In the genomic region with DNA sequence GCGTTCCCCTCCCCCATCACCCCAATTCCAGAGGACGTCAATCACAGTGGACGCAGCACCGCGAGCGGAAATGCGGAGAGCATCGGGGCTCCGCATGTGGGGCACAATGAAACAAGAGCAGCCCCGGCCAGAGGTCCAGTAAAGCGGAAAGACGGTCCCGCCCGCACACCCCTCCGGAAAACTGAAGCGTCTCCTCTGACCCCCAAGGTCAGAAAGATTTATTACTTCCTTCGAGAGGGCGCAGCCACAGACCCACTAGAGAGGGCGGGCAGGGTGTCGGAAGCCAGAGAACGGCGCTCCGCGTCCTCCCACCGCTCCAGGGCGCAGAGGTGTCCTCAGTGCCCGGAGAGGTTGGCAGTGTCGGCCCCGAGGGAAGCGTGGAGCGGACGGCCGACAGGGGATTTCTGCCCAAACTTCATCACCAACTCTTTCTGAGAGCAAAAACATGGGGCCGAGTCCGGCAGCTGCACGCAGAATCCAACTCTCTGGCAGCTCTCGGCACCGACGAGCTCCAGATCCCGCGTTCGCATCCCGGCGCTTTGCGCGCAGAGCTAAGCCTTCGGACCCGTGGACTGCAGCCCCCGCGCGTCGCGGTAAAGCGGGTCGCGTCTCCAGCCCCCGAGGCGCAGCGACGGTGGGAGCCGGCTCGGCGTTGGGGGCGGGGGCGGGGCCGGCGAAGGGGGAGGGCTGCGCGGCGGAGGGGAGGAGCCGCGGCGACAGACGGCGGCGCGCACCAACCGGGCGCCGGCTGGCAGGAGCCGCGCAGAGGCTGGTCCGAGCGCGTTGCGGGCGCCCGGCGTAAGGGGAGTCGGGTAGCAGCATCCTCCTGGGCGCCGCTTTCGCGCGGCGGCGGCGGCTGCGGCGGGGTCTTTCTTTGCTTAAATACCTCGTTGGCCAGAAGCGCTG, we compare ENCODE assay signal across 8 cellular contexts. TPM values are rescaled to one million over a fixed set of nuclear protein-coding genes. Genes with fewer than 3 reads are reported as not detected.
DNase-seq lines count a peak whose midpoint lies in the region; ATAC-seq and TF ChIP-seq lines count a peak whose summit lies in the region.

Gene CHST2 (plus strand): TSS at position 763 of the 906 bp plus-strand sequence. CDS start 1,046 bp downstream, outside the sequence.

- H3K4me1 ChIP-seq in CD4-positive, alpha-beta memory T cell (ENCODE audit: insufficient read depth, low read length) = peaks cover 19% of the 10 kb centered on the region
- H3K4me1 ChIP-seq in NT2/D1 (ENCODE audit: insufficient read depth, insufficient read length) (peaks cover 7% of the 10 kb centered on the region), fibroblast of lung (ENCODE audit: control insufficient read depth, extremely low read depth, insufficient read depth, low read length) (no peaks in the 10 kb centered on the region)

- TF ChIP-seq CTCF in fibroblast of lung (conservative IDR thresholded peaks at IDR 0.05 in 1 of 2, IDR thresholded peaks at IDR 0.05 in 1 of 2; ENCODE audit: low read depth in 1 of 2, low read length in 2 of 2) = peak in 1 of 2 donors; percentile 4

- CTCF ChIA-PET in CD4-positive, alpha-beta memory T cell (lab: Charles Lee; ENCODE audit: partially characterized antibody) = interaction anchor here (1.0 to 1.7 kb wide), 2 partner anchors 52 to 554 kb away, joined by 4 read pairs; no protein-coding TSS in a partner anchor

- POLR2A ChIA-PET in CD4-positive, alpha-beta memory T cell (lab: Charles Lee; ENCODE audit: partially characterized antibody) = interaction anchor here (1.1 to 2.8 kb wide), 3 partner anchors 52 to 237 kb away, joined by 3 to 9 read pairs (median 3); no protein-coding TSS in a partner anchor

- peak within 1 kb of the TSS; percentile 85 to 94 (median 90) for H3K4me3 Mint-ChIP-seq in CD4-positive, alpha-beta memory T cell
- H3K4me3 Mint-ChIP-seq in activated T-cell treated with anti-CD3 and anti-CD28 coated beads, Interleukin-2, amount 50 U/mL, for 72 hours = peak within 1 kb of the TSS; percentile 93 to 95
- peak within 1 kb of the TSS; percentile 92 to 98 (median 96) for H3K4me3 Mint-ChIP-seq in naive B cell
- peak within 1 kb of the TSS; percentile 96 to 99 for H3K4me3 Mint-ChIP-seq in stimulated activated naive B cell treated with anti-CD40 and anti-IgM and Interleukin-4, amounts not matched to agents 10 μg/mL and 1 μg/mL and 100 μg/mL, for 72 hours

- H3K4me3 ChIP-seq in CD4-positive, alpha-beta memory T cell (ENCODE audit: low read length in 2 of 2) = peak within 1 kb of the TSS; percentile 68 to 76
- H3K4me3 ChIP-seq in NT2/D1 (ENCODE audit: insufficient read length, low read depth) = peak within 1 kb of the TSS; percentile 91
- peak within 1 kb of the TSS; percentile 77 to 90 (median 80) for H3K4me3 ChIP-seq in fibroblast of lung (replicated peaks in 1 of 4; ENCODE audit: control extremely low read depth in 1 of 4, insufficient read depth in 1 of 4, low read depth in 3 of 4, low read length in 4 of 4)

- H3K27ac Mint-ChIP-seq in CD4-positive, alpha-beta memory T cell = peak within 1 kb of the TSS; percentile 42 to 77 (median 61)
- peak within 1 kb of the TSS; percentile 79 for H3K27ac Mint-ChIP-seq in activated T-cell treated with anti-CD3 and anti-CD28 coated beads, Interleukin-2, amount 50 U/mL, for 72 hours
- peak within 1 kb of the TSS; percentile 42 to 97 (median 88) for H3K27ac Mint-ChIP-seq in naive B cell
- peak within 1 kb of the TSS; percentile 96 for H3K27ac Mint-ChIP-seq in stimulated activated naive B cell treated with anti-CD40 and anti-IgM and Interleukin-4, amounts not matched to agents 10 μg/mL and 1 μg/mL and 100 μg/mL, for 72 hours

- peak within 1 kb of the TSS; percentile 26 for H3K27ac ChIP-seq in CD4-positive, alpha-beta memory T cell (ENCODE audit: low read depth, low read length)
- peak within 1 kb of the TSS; percentile 48 for H3K27ac ChIP-seq in fibroblast of lung (ENCODE audit: insufficient read depth, low read length)

- peak within 1 kb of the TSS; percentile 96 for H2AFZ ChIP-seq in fibroblast of lung (ENCODE audit: low read length)

- no peaks in the 10 kb centered on the region for H4K20me1 ChIP-seq in fibroblast of lung (ENCODE audit: control insufficient read depth, extremely low read depth, insufficient read depth, low read length)

- H3K9me3 Mint-ChIP-seq in CD4-positive, alpha-beta memory T cell = no peaks in the 10 kb centered on the region
- no peaks in the 10 kb centered on the region for H3K9me3 Mint-ChIP-seq in activated T-cell treated with anti-CD3 and anti-CD28 coated beads, Interleukin-2, amount 50 U/mL, for 72 hours
- H3K9me3 Mint-ChIP-seq in naive B cell = no peaks in the 10 kb centered on the region
- no peaks in the 10 kb centered on the region for H3K9me3 Mint-ChIP-seq in stimulated activated naive B cell treated with anti-CD40 and anti-IgM and Interleukin-4, amounts not matched to agents 10 μg/mL and 1 μg/mL and 100 μg/mL, for 72 hours

- DNase-seq in CD4-positive, alpha-beta memory T cell = peak in 4 of 5 donors; percentile 53 to 69 (median 62)
- DNase-seq in NT2/D1 (ENCODE audit: low read depth, low spot score) (peak; percentile 83), fibroblast of lung (ENCODE audit: low read depth in 2 of 2) (peak; percentile 79 to 83), naive B cell (peak; percentile 80)
- DNase-seq in activated T-cell treated with anti-CD3 and anti-CD28 coated beads, Interleukin-2, amount 50 U/mL, for 72 hours = peak; percentile 80 to 83
- peak; percentile 76 for DNase-seq in stimulated activated naive B cell treated with anti-CD40 and anti-IgM and Interleukin-4, amounts not matched to agents 10 μg/mL and 1 μg/mL and 100 μg/mL, for 72 hours

- peaks cover 18 to 36% (median 22%) of the 10 kb centered on the region in 4 donors for H3K4me1 Mint-ChIP-seq in CD4-positive, alpha-beta memory T cell
- H3K4me1 Mint-ChIP-seq in activated T-cell treated with anti-CD3 and anti-CD28 coated beads, Interleukin-2, amount 50 U/mL, for 72 hours (ENCODE audit: low read depth) = peaks cover 32% of the 10 kb centered on the region
- peaks cover 17 to 40% (median 30%) of the 10 kb centered on the region in 3 donors for H3K4me1 Mint-ChIP-seq in naive B cell
- peaks cover 19 to 37% of the 10 kb centered on the region in 2 donors for H3K4me1 Mint-ChIP-seq in stimulated activated naive B cell treated with anti-CD40 and anti-IgM and Interleukin-4, amounts not matched to agents 10 μg/mL and 1 μg/mL and 100 μg/mL, for 72 hours

- intact Hi-C loops in CD4-positive, alpha-beta memory T cell (cut with micrococcal nuclease) = loop anchor here (2.0 to 5.0 kb wide), 2 partner anchors 118 to 853 kb away; partner anchors contain the start of genes DIPK2A and U2SURP

- H3K79me2 ChIP-seq in fibroblast of lung (ENCODE audit: control insufficient read depth, insufficient read depth, low read length) = no peaks in the 10 kb centered on the region

- H3K36me3 ChIP-seq in CD4-positive, alpha-beta memory T cell (ENCODE audit: insufficient read depth, low read length) = no peaks in the 10 kb centered on the region
- H3K36me3 ChIP-seq in NT2/D1 (ENCODE audit: insufficient read depth, insufficient read length, low read length) = peaks cover 18% of the 10 kb centered on the region
- H3K36me3 ChIP-seq in fibroblast of lung (ENCODE audit: control insufficient read depth, insufficient read depth, low read length) = no peaks in the 10 kb centered on the region

- no peaks in the 10 kb centered on the region for H3K27me3 ChIP-seq in CD4-positive, alpha-beta memory T cell (ENCODE audit: insufficient read depth, low read length)
- H3K27me3 ChIP-seq in NT2/D1 (ENCODE audit: insufficient read depth, insufficient read length) = peaks cover 11% of the 10 kb centered on the region
- no peaks in the 10 kb centered on the region for H3K27me3 ChIP-seq in fibroblast of lung (ENCODE audit: control insufficient read depth, insufficient read depth, low read length)

- H3K9ac ChIP-seq in NT2/D1 (ENCODE audit: insufficient read length, low read depth) (peak within 1 kb of the TSS; percentile 92), fibroblast of lung (ENCODE audit: insufficient read depth, low read length) (peak within 1 kb of the TSS; percentile 61)

- H3K9me3 ChIP-seq in CD4-positive, alpha-beta memory T cell (ENCODE audit: control insufficient read depth in 1 of 2, low read length in 2 of 2) = no peaks in the 10 kb centered on the region
- H3K9me3 ChIP-seq in NT2/D1 (ENCODE audit: insufficient read depth, low read length) (peaks cover 8% of the 10 kb centered on the region; the same call in 1 of the 2 replicates), fibroblast of lung (ENCODE audit: control insufficient read depth, insufficient read depth, low read depth, low read length) (no peaks in the 10 kb centered on the region)

- H3K4me2 ChIP-seq in fibroblast of lung (ENCODE audit: extremely low read depth, insufficient read depth, low read length) = peak within 1 kb of the TSS; percentile 66

- peaks cover 0 to 3% of the 10 kb centered on the region in 2 donors for H3K36me3 Mint-ChIP-seq in CD4-positive, alpha-beta memory T cell
- no peaks in the 10 kb centered on the region for H3K36me3 Mint-ChIP-seq in activated T-cell treated with anti-CD3 and anti-CD28 coated beads, Interleukin-2, amount 50 U/mL, for 72 hours (ENCODE audit: insufficient read depth in 2 of 2)
- no peaks in the 10 kb centered on the region for H3K36me3 Mint-ChIP-seq in naive B cell
- H3K36me3 Mint-ChIP-seq in stimulated activated naive B cell treated with anti-CD40 and anti-IgM and Interleukin-4, amounts not matched to agents 10 μg/mL and 1 μg/mL and 100 μg/mL, for 72 hours = peaks cover 17% of the 10 kb centered on the region in 2 donors

- peaks cover 0 to 10% of the 10 kb centered on the region in 2 donors for H3K27me3 Mint-ChIP-seq in CD4-positive, alpha-beta memory T cell
- H3K27me3 Mint-ChIP-seq in activated T-cell treated with anti-CD3 and anti-CD28 coated beads, Interleukin-2, amount 50 U/mL, for 72 hours (ENCODE audit: low read depth) = peaks cover 6% of the 10 kb centered on the region
- peaks cover 0 to 4% (median 0%) of the 10 kb centered on the region in 3 donors for H3K27me3 Mint-ChIP-seq in naive B cell
- peaks cover 0 to 3% of the 10 kb centered on the region in 2 donors for H3K27me3 Mint-ChIP-seq in stimulated activated naive B cell treated with anti-CD40 and anti-IgM and Interleukin-4, amounts not matched to agents 10 μg/mL and 1 μg/mL and 100 μg/mL, for 72 hours

- ATAC-seq in GM19328 (IDR thresholded peaks at IDR 0.05; ENCODE audit: unreplicated experiment) (peak; percentile 66), HG03457 (IDR thresholded peaks at IDR 0.05; ENCODE audit: unreplicated experiment) (peak; percentile 64), naive B cell (ENCODE audit: low read depth in 2 of 2) (peak; percentile 82)
- peak; percentile 87 to 89 for ATAC-seq in activated T-cell treated with anti-CD3 and anti-CD28 coated beads, Interleukin-2, amount 50 U/mL, for 72 hours (replicated peaks in 1 of 2)
- ATAC-seq in stimulated activated naive B cell treated with anti-CD40 and anti-IgM and Interleukin-4, amounts not matched to agents 10 μg/mL and 1 μg/mL and 100 μg/mL, for 72 hours (replicated peaks) = peak; percentile 82 to 84

RNA-seq across cellular contexts. Expression of gene CHST2, which starts in this region (rescaled TPM):
- 1 to 10 TPM; 1.1 TPM for total RNA-seq in CD4-positive, alpha-beta memory T cell
- 1 to 10 TPM in 1 of 2 donors, under 1 TPM in 1; 0.71 to 2.9 TPM for polyA plus RNA-seq in CD4-positive, alpha-beta memory T cell
- total RNA-seq in activated T-cell treated with anti-CD3 and anti-CD28 coated beads, Interleukin-2, amount 50 U/mL, for 72 hours = 1 to 10 TPM; 5.3 to 5.6 TPM
- total RNA-seq in fibroblast of lung = 2.6 and 3.9 TPM in 2 replicates
- polyA plus RNA-seq in fibroblast of lung = 1.1 and 1.8 TPM in 2 replicates
- 2.4 and 4.5 TPM in 2 replicates for polyA plus RNA-seq in fibroblast of lung (2012)
- polyA minus RNA-seq in fibroblast of lung (ENCODE audit: low replicate concordance) = 1.5 and 2.0 TPM in 2 replicates
- polyA plus RNA-seq in naive B cell (ENCODE audit: low read depth in 6 of 6) = 10 to 100 TPM in 5 of 6 donors, 1 to 10 TPM in 1; 8.8 to 30.0 (median 15.9) TPM

Comparison
In these comparisons a context has a peak if more than half of its experiments do, and no peak if none do; other contexts are left out.
1. Peak in every context shown above with its lines: DNase-seq, ATAC-seq, H3K4me3 ChIP-seq and H3K27ac ChIP-seq.